ENCODE assay signal across 1 cellular context in genomic region chr5:80204808-80205614, GRCh38.
TF ChIP-seq lines count a peak whose summit lies in the region.

No MANE protein-coding gene starts in this region.

TF ChIP-seq in HepG2, 621 proteins besides CTCF, POLR2A, EP300 and RAD21 (continued from another document):
- TF ChIP-seq ZBTB20 (CRISPR knock-in tag; IDR thresholded peaks at IDR 0.05; ENCODE audit: borderline replicate concordance, low read depth) (no peak), ZNF12 (CRISPR knock-in tag; IDR thresholded peaks at IDR 0.05) (peak; percentile 45; the same call in 1 of the 2 replicates), ZNF652 (CRISPR knock-in tag; IDR thresholded peaks at IDR 0.05; ENCODE audit: borderline replicate concordance, low read depth) (no peak), ZBTB2 (CRISPR knock-in tag; IDR thresholded peaks at IDR 0.05; ENCODE audit: low read depth) (no peak), MXD3 (CRISPR knock-in tag; IDR thresholded peaks at IDR 0.05) (no peak), GLMP (CRISPR knock-in tag; IDR thresholded peaks at IDR 0.05; ENCODE audit: borderline replicate concordance) (no peak), ERF (CRISPR knock-in tag; IDR thresholded peaks at IDR 0.05) (peak; percentile 77; the same call in 1 of the 2 replicates), RARG (CRISPR knock-in tag; IDR thresholded peaks at IDR 0.05; ENCODE audit: low read depth) (no peak), CC2D1A (CRISPR knock-in tag; IDR thresholded peaks at IDR 0.05) (0 out of 2 replicates have a peak, but pooled peaks have one; percentile 41), ZNF709 (CRISPR knock-in tag; IDR thresholded peaks at IDR 0.05) (no peak; the same call in 1 of the 2 replicates), ZNF737 (CRISPR knock-in tag; IDR thresholded peaks at IDR 0.05; ENCODE audit: borderline replicate concordance) (no peak), RNF2 (conservative IDR thresholded peaks at IDR 0.05; ENCODE audit: low read depth) (no peak), ZNF280D (CRISPR knock-in tag; IDR thresholded peaks at IDR 0.05) (no peak)
